17 cellular contexts compared by ENCODE assay signal in genomic region chr1:205583461-205584130, GRCh38. TPM values are rescaled to one million over a fixed set of nuclear protein-coding genes. Genes with fewer than 3 reads are reported as not detected.
A peak's percentile ranks its signal among the peaks of the same experiment; 100 is the strongest.
DNase-seq lines count a peak whose midpoint lies in the region; ATAC-seq and TF ChIP-seq lines count a peak whose summit lies in the region.
"Had no signal": no experiment of that assay in that cellular context is flagged by ENCODE, and none has a peak within 500 bp of the region (broad histone marks: within the 10 kb centered on the region; RNA-seq: fewer than 3 reads in every experiment).

No MANE protein-coding gene starts in this region.

- intact Hi-C loops in cardiac septum (cut with DNase I) (no loop called here), heart right ventricle (cut with DNase I) (loop anchor here in 3 of 10 donors (5.0 to 10.0 kb wide), 3 partner anchors 41 to 51 kb away; no protein-coding TSS in a partner anchor), dorsolateral prefrontal cortex (cut with DNase I) (loop anchor here in 1 of 2 donors (5.0 kb wide), 1 partner anchor 36 kb away; no protein-coding TSS in a partner anchor)

- POLR2A ChIA-PET in WTC11 (lab: Charles Lee) = interaction anchor here (0.6 to 0.8 kb wide), 2 partner anchors 21 to 170 kb away, joined by 3 read pairs; no protein-coding TSS in a partner anchor

- H3K4me3 Mint-ChIP-seq in neural crest cell (no peak overlapping the region), WTC11 (no peak overlapping the region)
- H3K4me3 Mint-ChIP-seq: activated CD4-positive, alpha-beta T cell treated with anti-CD3 and anti-CD28 coated beads, Interleukin-2, amount 10 ng/mL, durations not matched to agents 7 days and 5 days had no signal

- DNase-seq in cardiac septum (ENCODE audit: low spot score) (peak; percentile 50), heart right ventricle (no peak), dorsolateral prefrontal cortex (no peak), neural crest cell (ENCODE audit: low read depth, low spot score) (no peak), WTC11 (ENCODE audit: low spot score) (no peak), GM19240 (ENCODE audit: insufficient read length, low spot score) (no peak), MG63 (no peak)
- DNase-seq: activated CD4-positive, alpha-beta T cell treated with anti-CD3 and anti-CD28 coated beads, Interleukin-2, amount 10 ng/mL, durations not matched to agents 7 days and 5 days; C1 segment of cervical spinal cord; Calu3; occipital lobe; T-helper 2 cell had no signal

- no peaks in the 10 kb centered on the region for H3K36me3 Mint-ChIP-seq in neural crest cell (ENCODE audit: low read depth)
- no peaks in the 10 kb centered on the region for H3K36me3 Mint-ChIP-seq in WTC11

- peak overlapping the region; percentile 8 for H3K27ac Mint-ChIP-seq in neural crest cell (ENCODE audit: unreplicated experiment)
- H3K27ac Mint-ChIP-seq in WTC11 = no peak overlapping the region
- H3K27ac Mint-ChIP-seq: activated CD4-positive, alpha-beta T cell treated with anti-CD3 and anti-CD28 coated beads, Interleukin-2, amount 10 ng/mL, durations not matched to agents 7 days and 5 days; activated T-helper 2 cell treated with anti-CD3 and anti-CD28 coated beads, Interferon-gamma antibody, Interleukin-2, Interleukin-4, amounts not matched to agents 10 μg/mL and 5 μg/mL and 100 μg/mL, durations not matched to agents 14 hours and 24 hours and 36 hours had no signal

- no peaks in the 10 kb centered on the region for H3K9me3 Mint-ChIP-seq in neural crest cell
- H3K9me3 Mint-ChIP-seq in WTC11 = no peaks in the 10 kb centered on the region
- H3K9me3 Mint-ChIP-seq: activated CD4-positive, alpha-beta T cell treated with anti-CD3 and anti-CD28 coated beads, Interleukin-2, amount 10 ng/mL, durations not matched to agents 7 days and 5 days; activated T-helper 2 cell treated with anti-CD3 and anti-CD28 coated beads, Interferon-gamma antibody, Interleukin-2, Interleukin-4, amounts not matched to agents 10 μg/mL and 5 μg/mL and 100 μg/mL, durations not matched to agents 14 hours and 24 hours and 36 hours had no signal

- H3K9me3 ChIP-seq in heart right ventricle = no peaks in the 10 kb centered on the region
- no peaks in the 10 kb centered on the region for H3K9me3 ChIP-seq in MG63
- H3K9me3 ChIP-seq: right atrium auricular region, SJCRH30 had no signal

- H3K4me1 Mint-ChIP-seq in neural crest cell (peaks cover 4% of the 10 kb centered on the region), WTC11 (peaks cover 10% of the 10 kb centered on the region; the same call in 1 of the 2 replicates)
- H3K4me1 Mint-ChIP-seq: activated CD4-positive, alpha-beta T cell treated with anti-CD3 and anti-CD28 coated beads, Interleukin-2, amount 10 ng/mL, durations not matched to agents 7 days and 5 days had no signal

- H3K36me3 ChIP-seq in heart right ventricle = no peaks in the 10 kb centered on the region
- H3K36me3 ChIP-seq in MG63 = no peaks in the 10 kb centered on the region
- H3K36me3 ChIP-seq: right atrium auricular region, SJCRH30 had no signal

- no peak for ATAC-seq in heart right ventricle
- no peak for ATAC-seq in WTC11
- ATAC-seq in HG03045 (IDR thresholded peaks at IDR 0.05; ENCODE audit: unreplicated experiment) = no peak

- CTCF ChIA-PET in WTC11 (lab: Charles Lee) = interaction anchor here (0.7 to 2.8 kb wide), 10 partner anchors 9 to 354 kb away, joined by 3 to 17 read pairs (median 6); a partner anchor contains a TSS

- H3K27me3 Mint-ChIP-seq in neural crest cell (ENCODE audit: low read depth) (no peaks in the 10 kb centered on the region), WTC11 (ENCODE audit: low read depth) (peaks cover 2% of the 10 kb centered on the region; the same call in 1 of the 2 replicates)

- WGBS in heart right ventricle, 2 donors = 86 to 92% methylated on average over 7 of the region's 7 CpGs

- H3K4me1 ChIP-seq in heart right ventricle = peaks cover 0 to 30% (median 11%) of the 10 kb centered on the region in 9 donors

- H3K27me3 ChIP-seq in heart right ventricle (peaks cover 0 to 15% (median 6%) of the 10 kb centered on the region in 7 donors), dorsolateral prefrontal cortex (no peaks in the 10 kb centered on the region), MG63 (peaks cover 9% of the 10 kb centered on the region; the same call in 1 of the 2 replicates)
- H3K27me3 ChIP-seq: right atrium auricular region had no signal

- no peak overlapping the region for H3K4me3 ChIP-seq in heart right ventricle
- H3K4me3 ChIP-seq in dorsolateral prefrontal cortex = no peak overlapping the region
- no peak overlapping the region for H3K4me3 ChIP-seq in MG63
- H3K4me3 ChIP-seq: right atrium auricular region, SJCRH30 had no signal

- TF ChIP-seq CTCF in heart right ventricle (IDR thresholded peaks at IDR 0.05) = no peak
- TF ChIP-seq CTCF in dorsolateral prefrontal cortex (IDR thresholded peaks at IDR 0.05 in 54 of 56, conservative IDR thresholded peaks at IDR 0.05 in 2 of 56; ENCODE audit: low read depth in 1 of 56, partially characterized antibody in 56 of 56) = no peak
- TF ChIP-seq CTCF in neural crest cell (conservative IDR thresholded peaks at IDR 0.05) = no peak
- no peak for TF ChIP-seq CTCF in WTC11 (IDR thresholded peaks at IDR 0.05)

- peak overlapping the region in 5 of 10 donors; percentile 44 to 72 (median 68) for H3K27ac ChIP-seq in heart right ventricle
- H3K27ac ChIP-seq in dorsolateral prefrontal cortex = peak overlapping the region in 38 of 59 donors; percentile 3 to 71 (median 37)
- H3K27ac ChIP-seq: epithelial cell of prostate, SJCRH30 had no signal

TF ChIP-seq in WTC11, 78 proteins besides CTCF, POLR2A, EP300 and RAD21:
- no peak for TF ChIP-seq ZNF416 (CRISPR knock-in tag; IDR thresholded peaks at IDR 0.05)
- TF ChIP-seq IRF2 (CRISPR knock-in tag; IDR thresholded peaks at IDR 0.05; ENCODE audit: borderline replicate concordance, low read depth) = no peak
- TF ChIP-seq AR (CRISPR knock-in tag; IDR thresholded peaks at IDR 0.05) = no peak
- no peak for TF ChIP-seq GTF2I (CRISPR knock-in tag; conservative IDR thresholded peaks at IDR 0.05)
- no peak for TF ChIP-seq TP53 (CRISPR knock-in tag; IDR thresholded peaks at IDR 0.05)

RNA-seq across cellular contexts. Expression of gene ELK4, which starts 48.2 kb away (rescaled TPM):
- total RNA-seq in cardiac septum (42.3 TPM), heart right ventricle (10 to 100 TPM; 34.2 to 45.6 (median 40.2) TPM), dorsolateral prefrontal cortex (10 to 100 TPM; 27.6 to 72.4 (median 41.6) TPM), neural crest cell (30.1 and 33.1 TPM in 2 replicates), WTC11 (2021) (34.4 to 39.0 TPM (median 37.5 TPM) in 3 replicates)
- 1 to 10 TPM; 4.7 to 5.9 TPM for polyA plus RNA-seq in heart right ventricle
- total RNA-seq in MG63 (2014; rRNA removed; shearing (Covaris generic); ENCODE audit: low replicate concordance) = 16.5 and 20.9 TPM in 2 replicates
